1 cellular context compared by ENCODE assay signal in genomic region chr19:51713319-51714285, GRCh38.
TF ChIP-seq lines count a peak whose summit lies in the region.

No MANE protein-coding gene starts in this region.

TF ChIP-seq in K562, 482 proteins besides CTCF, POLR2A, EP300 and RAD21:
- TF ChIP-seq ZNF143 (CRISPR knock-in tag; IDR thresholded peaks at IDR 0.05) (no peak), ZNF778 (CRISPR knock-in tag; IDR thresholded peaks at IDR 0.05) (no peak), ARNT (IDR thresholded peaks at IDR 0.05) (no peak), ZHX1 (conservative IDR thresholded peaks at IDR 0.05; ENCODE audit: low read length) (no peak), E2F4 (CRISPR knock-in tag; IDR thresholded peaks at IDR 0.05; ENCODE audit: low read depth) (no peak), HNRNPUL1 (IDR thresholded peaks at IDR 0.05; ENCODE audit: low read length) (no peak)
- TF ChIP-seq, protein P1, sequence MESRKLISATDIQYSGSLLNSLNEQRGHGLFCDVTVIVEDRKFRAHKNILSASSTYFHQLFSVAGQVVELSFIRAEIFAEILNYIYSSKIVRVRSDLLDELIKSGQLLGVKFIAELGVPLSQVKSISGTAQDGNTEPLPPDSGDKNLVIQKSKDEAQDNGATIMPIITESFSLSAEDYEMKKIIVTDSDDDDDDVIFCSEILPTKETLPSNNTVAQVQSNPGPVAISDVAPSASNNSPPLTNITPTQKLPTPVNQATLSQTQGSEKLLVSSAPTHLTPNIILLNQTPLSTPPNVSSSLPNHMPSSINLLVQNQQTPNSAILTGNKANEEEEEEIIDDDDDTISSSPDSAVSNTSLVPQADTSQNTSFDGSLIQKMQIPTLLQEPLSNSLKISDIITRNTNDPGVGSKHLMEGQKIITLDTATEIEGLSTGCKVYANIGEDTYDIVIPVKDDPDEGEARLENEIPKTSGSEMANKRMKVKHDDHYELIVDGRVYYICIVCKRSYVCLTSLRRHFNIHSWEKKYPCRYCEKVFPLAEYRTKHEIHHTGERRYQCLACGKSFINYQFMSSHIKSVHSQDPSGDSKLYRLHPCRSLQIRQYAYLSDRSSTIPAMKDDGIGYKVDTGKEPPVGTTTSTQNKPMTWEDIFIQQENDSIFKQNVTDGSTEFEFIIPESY (CRISPR knock-in tag; IDR thresholded peaks at IDR 0.05): peak; percentile 96
- TF ChIP-seq, protein P2, sequence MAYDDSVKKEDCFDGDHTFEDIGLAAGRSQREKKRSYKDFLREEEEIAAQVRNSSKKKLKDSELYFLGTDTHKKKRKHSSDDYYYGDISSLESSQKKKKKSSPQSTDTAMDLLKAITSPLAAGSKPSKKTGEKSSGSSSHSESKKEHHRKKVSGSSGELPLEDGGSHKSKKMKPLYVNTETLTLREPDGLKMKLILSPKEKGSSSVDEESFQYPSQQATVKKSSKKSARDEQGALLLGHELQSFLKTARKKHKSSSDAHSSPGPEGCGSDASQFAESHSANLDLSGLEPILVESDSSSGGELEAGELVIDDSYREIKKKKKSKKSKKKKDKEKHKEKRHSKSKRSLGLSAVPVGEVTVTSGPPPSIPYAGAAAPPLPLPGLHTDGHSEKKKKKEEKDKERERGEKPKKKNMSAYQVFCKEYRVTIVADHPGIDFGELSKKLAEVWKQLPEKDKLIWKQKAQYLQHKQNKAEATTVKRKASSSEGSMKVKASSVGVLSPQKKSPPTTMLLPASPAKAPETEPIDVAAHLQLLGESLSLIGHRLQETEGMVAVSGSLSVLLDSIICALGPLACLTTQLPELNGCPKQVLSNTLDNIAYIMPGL (CRISPR knock-in tag; IDR thresholded peaks at IDR 0.05): no peak
- TF ChIP-seq, protein P3, sequence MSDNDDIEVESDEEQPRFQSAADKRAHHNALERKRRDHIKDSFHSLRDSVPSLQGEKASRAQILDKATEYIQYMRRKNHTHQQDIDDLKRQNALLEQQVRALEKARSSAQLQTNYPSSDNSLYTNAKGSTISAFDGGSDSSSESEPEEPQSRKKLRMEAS (CRISPR knock-in tag; IDR thresholded peaks at IDR 0.05): 0 out of 2 replicates have a peak, but pooled peaks have one; percentile 21
